ENCODE assay signal across 20 cellular contexts in genomic region chr4:115923152-115923551, GRCh38.
"Had no signal": no experiment of that assay in that cellular context is flagged by ENCODE, and none has a peak within 500 bp of the region (broad histone marks: within the 10 kb centered on the region; RNA-seq: fewer than 3 reads in every experiment).

No MANE protein-coding gene starts in this region.

- DNase-seq: activated CD4-positive, alpha-beta T cell treated with anti-CD3 and anti-CD28 coated beads, Interleukin-2, amount 10 ng/mL, durations not matched to agents 7 days and 5 days; activated CD4-positive, alpha-beta T cell treated with anti-CD3 and anti-CD28 coated beads, Interleukin-2, amount 50 U/mL, for 48 hours; activated CD8-positive, alpha-beta T cell treated with anti-CD3 and anti-CD28 coated beads, Interleukin-2, amount 10 ng/mL, durations not matched to agents 7 days and 5 days; activated gamma-delta T cell; activated naive CD4-positive, alpha-beta T cell treated with Interleukin-2 at 50 U/mL for 16 hours; activated naive CD8-positive, alpha-beta T cell treated with anti-CD3 and anti-CD28 coated beads, Interleukin-2, amount 10 ng/mL, durations not matched to agents 7 days and 5 days; activated T-cell treated with anti-CD3 and anti-CD28 coated beads, Interleukin-2, amount 50 U/mL, for 24 hours; amygdala; NCI-H1048; NCI-H1105 treated with DMSO at 0.1 percent for 48 hours; NCI-H1436; NCI-H1694; NCI-H1930; NCI-H2081 treated with DMSO at 0.1 percent for 48 hours; NCI-H226; NCI-H446 treated with DMSO at 0.1 percent for 48 hours; NCI-H524; SHP77 treated with DMSO at 0.1 percent for 48 hours; SK-N-SH had no signal

- ATAC-seq: activated CD8-positive, alpha-beta T cell treated with anti-CD3 and anti-CD28 coated beads, Interleukin-2, amount 10 ng/mL, durations not matched to agents 7 days and 5 days; Panc1 had no signal
